20 cellular contexts compared by ENCODE assay signal in genomic region chr17:30091166-30091670, GRCh38. TPM values are rescaled to one million over a fixed set of nuclear protein-coding genes. Genes with fewer than 3 reads are reported as not detected.
DNase-seq lines count a peak whose midpoint lies in the region; ATAC-seq, FAIRE-seq and TF ChIP-seq lines count a peak whose summit lies in the region.
"Had no signal": no experiment of that assay in that cellular context is flagged by ENCODE, and none has a peak within 500 bp of the region (broad histone marks: within the 10 kb centered on the region; RNA-seq: fewer than 3 reads in every experiment).

No MANE protein-coding gene starts in this region.

- H3K9ac ChIP-seq in SK-N-SH (no peak overlapping the region; the same call in 1 of the 2 replicates), astrocyte (ENCODE audit: low read length) (peak overlapping the region; percentile 31)

- ATAC-seq in SK-N-SH treated with all-trans-retinoic acid at 6 μM for 48 hours: no peak
- ATAC-seq in thoracic aorta (ENCODE audit: insufficient number of reproducible peaks, low FRiP score, low read depth): no peak

- H3K4me3 ChIP-seq in SK-N-SH (ENCODE audit: low read depth in 2 of 2, low read length in 1 of 2): no peak overlapping the region; a peak in 1 of 4 replicates
- no peak overlapping the region for H3K4me3 ChIP-seq in astrocyte (ENCODE audit: insufficient read depth, low read depth, low read length)
- H3K4me3 ChIP-seq in mesodermal cell (ENCODE audit: extremely low read depth, insufficient read depth, low read length, poor library complexity, severe bottlenecking): no peak overlapping the region
- H3K4me3 ChIP-seq in thoracic aorta: no peak overlapping the region
- no peak overlapping the region for H3K4me3 ChIP-seq in Caco-2 (ENCODE audit: low read depth, low read length)
- H3K4me3 ChIP-seq: HAP-1 had no signal

- peaks cover 2% of the 10 kb centered on the region for H3K36me3 Mint-ChIP-seq in astrocyte (ENCODE audit: low read depth, unreplicated experiment)
- H3K36me3 Mint-ChIP-seq in activated CD4-positive, alpha-beta memory T cell treated with anti-CD3 and anti-CD28 coated beads, Interleukin-2, amount 10 ng/mL, durations not matched to agents 7 days and 5 days (ENCODE audit: low read depth): no peaks in the 10 kb centered on the region
- H3K36me3 Mint-ChIP-seq in Caco-2 (ENCODE audit: insufficient read depth, unreplicated experiment): no peaks in the 10 kb centered on the region
- H3K36me3 Mint-ChIP-seq: CD4-positive, alpha-beta memory T cell had no signal

- 95% methylated on average over 3 of the region's 3 CpGs for WGBS in SK-N-SH (ENCODE audit: low lambda C conversion rate)
- WGBS in mesodermal cell (ENCODE audit: insufficient coverage in 2 of 2), 2 experiments: 67 to 92% methylated on average over 1 to 2 of the region's 3 CpGs

- H3K79me2 ChIP-seq in SK-N-SH (ENCODE audit: insufficient read depth) (no peaks in the 10 kb centered on the region), astrocyte (ENCODE audit: insufficient read depth, low read length) (no peaks in the 10 kb centered on the region)

- CTCF ChIA-PET in SK-N-SH (lab: Yijun Ruan, JAX): interaction anchor here (0.8 to 3.6 kb wide), 6 partner anchors 13 to 519 kb away, joined by 3 to 42 read pairs (median 4); no protein-coding TSS in a partner anchor
- CTCF ChIA-PET in activated CD4-positive, alpha-beta memory T cell treated with anti-CD3 and anti-CD28 coated beads, Interleukin-2, amount 10 ng/mL, durations not matched to agents 7 days and 5 days (lab: Charles Lee): interaction anchor here (1.4 to 7.7 kb wide), 2 partner anchors 14 to 245 kb away, joined by 6 to 73 read pairs; no protein-coding TSS in a partner anchor
- CTCF ChIA-PET in Caco-2 (lab: Charles Lee): interaction anchor here (3.0 to 5.7 kb wide), 2 partner anchors 13 to 160 kb away, joined by 51 to 56 read pairs; partner anchors contain the start of gene SSH2

- no peaks in the 10 kb centered on the region for H3K27me3 Mint-ChIP-seq in astrocyte (ENCODE audit: low read depth, unreplicated experiment)
- peaks cover 57% of the 10 kb centered on the region for H3K27me3 Mint-ChIP-seq in activated CD4-positive, alpha-beta memory T cell treated with anti-CD3 and anti-CD28 coated beads, Interleukin-2, amount 10 ng/mL, durations not matched to agents 7 days and 5 days
- peaks cover 29% of the 10 kb centered on the region for H3K27me3 Mint-ChIP-seq in Caco-2 (ENCODE audit: insufficient read depth, unreplicated experiment)

- H3K9me3 Mint-ChIP-seq in astrocyte (ENCODE audit: unreplicated experiment) (peaks cover 3% of the 10 kb centered on the region), Caco-2 (ENCODE audit: unreplicated experiment) (no peaks in the 10 kb centered on the region)
- no peaks in the 10 kb centered on the region for H3K9me3 Mint-ChIP-seq in activated CD4-positive, alpha-beta memory T cell treated with anti-CD3 and anti-CD28 coated beads, Interleukin-2, amount 10 ng/mL, durations not matched to agents 7 days and 5 days

- no peaks in the 10 kb centered on the region for H3K36me3 ChIP-seq in SK-N-SH (replicated peaks in 1 of 2; ENCODE audit: control insufficient read depth in 1 of 2, insufficient read depth in 2 of 2, low read length in 1 of 2)
- no peaks in the 10 kb centered on the region for H3K36me3 ChIP-seq in astrocyte (ENCODE audit: insufficient read depth, low read length)
- H3K36me3 ChIP-seq in mesodermal cell (ENCODE audit: control insufficient read depth, insufficient read depth, low read length): no peaks in the 10 kb centered on the region
- no peaks in the 10 kb centered on the region for H3K36me3 ChIP-seq in thoracic aorta
- H3K36me3 ChIP-seq in Caco-2 (ENCODE audit: control insufficient read depth, insufficient read depth, low read length): no peaks in the 10 kb centered on the region
- H3K36me3 ChIP-seq: HAP-1 had no signal

- H3K27me3 ChIP-seq in SK-N-SH (ENCODE audit: insufficient read depth) (no peaks in the 10 kb centered on the region), astrocyte (ENCODE audit: insufficient read depth, low read length) (no peaks in the 10 kb centered on the region), thoracic aorta (replicated peaks; ENCODE audit: insufficient read depth) (no peaks in the 10 kb centered on the region), Caco-2 (replicated peaks; ENCODE audit: control insufficient read depth, insufficient read depth, low read length) (no peaks in the 10 kb centered on the region)

- no peaks in the 10 kb centered on the region for H3K9me2 ChIP-seq in SK-N-SH

- H3K4me2 ChIP-seq in SK-N-SH (peak overlapping the region; percentile 43; the same call in 1 of the 2 replicates), astrocyte (ENCODE audit: low read length) (peak overlapping the region; percentile 56)

- H3K4me3 Mint-ChIP-seq in astrocyte (ENCODE audit: unreplicated experiment): no peak overlapping the region
- H3K4me3 Mint-ChIP-seq in activated CD4-positive, alpha-beta memory T cell treated with anti-CD3 and anti-CD28 coated beads, Interleukin-2, amount 10 ng/mL, durations not matched to agents 7 days and 5 days: no peak overlapping the region
- no peak overlapping the region for H3K4me3 Mint-ChIP-seq in Caco-2 (ENCODE audit: unreplicated experiment)
- H3K4me3 Mint-ChIP-seq: CD4-positive, alpha-beta memory T cell had no signal

- H3K27ac Mint-ChIP-seq in astrocyte (ENCODE audit: unreplicated experiment) (peak overlapping the region; percentile 37), Caco-2 (ENCODE audit: unreplicated experiment) (no peak overlapping the region)
- no peak overlapping the region for H3K27ac Mint-ChIP-seq in activated CD4-positive, alpha-beta memory T cell treated with anti-CD3 and anti-CD28 coated beads, Interleukin-2, amount 10 ng/mL, durations not matched to agents 7 days and 5 days

- TF ChIP-seq RAD21 in SK-N-SH (IDR thresholded peaks at IDR 0.05; ENCODE audit: low read length): no peak

- H3K4me1 Mint-ChIP-seq in astrocyte (ENCODE audit: low read depth, unreplicated experiment) (peaks cover 21% of the 10 kb centered on the region), Caco-2 (ENCODE audit: low read depth, unreplicated experiment) (peaks cover 5% of the 10 kb centered on the region)
- peaks cover 7% of the 10 kb centered on the region for H3K4me1 Mint-ChIP-seq in activated CD4-positive, alpha-beta memory T cell treated with anti-CD3 and anti-CD28 coated beads, Interleukin-2, amount 10 ng/mL, durations not matched to agents 7 days and 5 days

- no TSS peak for BruUV-seq in Caco-2 (replicated peaks; lab: Mats Ljungman, UMichigan)

- H2AFZ ChIP-seq in SK-N-SH (ENCODE audit: low read depth) (peak overlapping the region; percentile 61; the same call in 1 of the 2 replicates), astrocyte (ENCODE audit: low read depth, low read length) (no peak overlapping the region)

- peaks cover 0 to 31% of the 10 kb centered on the region in 2 experiments; a peak in 2 of 4 replicates for H3K4me1 ChIP-seq in SK-N-SH (ENCODE audit: control insufficient read depth in 1 of 2, insufficient read depth in 2 of 2, low read depth in 1 of 2, low read length in 1 of 2)
- peaks cover 19% of the 10 kb centered on the region for H3K4me1 ChIP-seq in astrocyte (ENCODE audit: insufficient read depth, low read length)
- peaks cover 9% of the 10 kb centered on the region for H3K4me1 ChIP-seq in mesodermal cell (ENCODE audit: control insufficient read depth, insufficient read depth, low read length, poor library complexity, severe bottlenecking)
- peaks cover 2 to 32% of the 10 kb centered on the region in 2 donors for H3K4me1 ChIP-seq in thoracic aorta (ENCODE audit: control insufficient read depth in 1 of 2, low read depth in 2 of 2)
- no peaks in the 10 kb centered on the region; the same call in 1 of the 2 replicates for H3K4me1 ChIP-seq in Caco-2
- H3K4me1 ChIP-seq: HAP-1 had no signal

- DNase-seq in SK-N-SH (no peak), astrocyte (ENCODE audit: low read depth) (peak; percentile 5), thoracic aorta (ENCODE audit: low spot score) (no peak), NOMO-1 treated with dmso at 0.1 percent for 144 hours (lab: John Stamatoyannopoulos, UW; ENCODE audit: unreplicated experiment) (no peak), Caco-2 (no peak)
- DNase-seq in activated CD4-positive, alpha-beta memory T cell treated with anti-CD3 and anti-CD28 coated beads, Interleukin-2, amount 10 ng/mL, durations not matched to agents 7 days and 5 days: no peak
- DNase-seq: CD4-positive, alpha-beta memory T cell; KBM-7; NCI-H1048; NCI-H1694; NCI-H2107; NCI-H2227 treated with DMSO at 0.1 percent for 48 hours; NCI-H526; NK-92 treated with Interleukin-12 subunit alpha and Interleukin-12 subunit beta, amount 100 ng/mL, for 24 hours; OCI-M1; SHP77 treated with DMSO at 0.1 percent for 48 hours had no signal

- peak overlapping the region in 1 of 2 experiments; percentile 70; a peak in 3 of 4 replicates for H3K27ac ChIP-seq in SK-N-SH (ENCODE audit: low read depth in 2 of 2, low read length in 1 of 2)
- peak overlapping the region; percentile 55 for H3K27ac ChIP-seq in astrocyte (ENCODE audit: low read depth, low read length)
- peak overlapping the region; percentile 2 for H3K27ac ChIP-seq in mesodermal cell (ENCODE audit: low read depth, low read length, severe bottlenecking)
- peak overlapping the region; percentile 25 to 29 for H3K27ac ChIP-seq in thoracic aorta
- H3K27ac ChIP-seq: 22Rv1 had no signal

- intact Hi-C loops in Caco-2 (cut with micrococcal nuclease; ENCODE audit: unreplicated experiment): loop anchor here (10.0 kb wide), 2 partner anchors 226 to 456 kb away; no protein-coding TSS in a partner anchor

- H3F3A ChIP-seq in SK-N-SH (replicated peaks; ENCODE audit: insufficient read depth): peaks cover 25% of the 10 kb centered on the region

- POLR2A ChIA-PET in SK-N-SH (lab: Yijun Ruan, JAX) (no interaction called here), Caco-2 (lab: Charles Lee) (no interaction called here)
- POLR2A ChIA-PET in activated CD4-positive, alpha-beta memory T cell treated with anti-CD3 and anti-CD28 coated beads, Interleukin-2, amount 10 ng/mL, durations not matched to agents 7 days and 5 days (lab: Charles Lee): no interaction called here

- H4K20me1 ChIP-seq in SK-N-SH (ENCODE audit: insufficient read depth): no peaks in the 10 kb centered on the region
- H4K20me1 ChIP-seq in astrocyte (ENCODE audit: insufficient read depth, low read length): no peaks in the 10 kb centered on the region

- no peak for TF ChIP-seq EP300 in SK-N-SH (IDR thresholded peaks at IDR 0.05; ENCODE audit: borderline replicate concordance in 1 of 2, low read depth in 1 of 2, low read length in 1 of 2)

- no peak for TF ChIP-seq CTCF in SK-N-SH (IDR thresholded peaks at IDR 0.05)
- TF ChIP-seq CTCF in astrocyte (IDR thresholded peaks at IDR 0.05; ENCODE audit: insufficient read depth, low read depth, low read length): no peak
- TF ChIP-seq CTCF in thoracic aorta (IDR thresholded peaks at IDR 0.05): no peak
- no peak for TF ChIP-seq CTCF in Caco-2 (IDR thresholded peaks at IDR 0.05; ENCODE audit: insufficient read depth in 1 of 2, low read depth in 1 of 2, low read length in 1 of 2, severe bottlenecking in 1 of 2, unreplicated experiment in 1 of 2)

- H3K9me3 ChIP-seq in SK-N-SH (no peaks in the 10 kb centered on the region), astrocyte (ENCODE audit: insufficient read depth, low read depth, low read length) (no peaks in the 10 kb centered on the region), mesodermal cell (ENCODE audit: control insufficient read depth, low read length) (no peaks in the 10 kb centered on the region), thoracic aorta (no peaks in the 10 kb centered on the region), Caco-2 (no peaks in the 10 kb centered on the region)
- H3K9me3 ChIP-seq: HAP-1 had no signal

- FAIRE-seq in astrocyte (lab: Jason Lieb, UNC): peak; percentile 23

RNA-seq across cellular contexts. Expression of gene NSRP1, which starts 25.4 kb away (rescaled TPM):
- 9.6 and 10.8 TPM in 2 replicates for polyA plus RNA-seq in SK-N-SH (2012; rRNA removed)
- 12.3 and 18.5 TPM in 2 replicates for polyA plus RNA-seq in SK-N-SH (2012; cell fraction: cytosol; rRNA removed)
- polyA plus RNA-seq in SK-N-SH (2012; cell fraction: nucleus; rRNA removed): 7.2 and 13.1 TPM in 2 replicates
- total RNA-seq in astrocyte (17.0 and 17.7 TPM in 2 replicates), thoracic aorta (10 to 100 TPM; 32.9 to 58.3 TPM), Caco-2 (2022) (25.4 and 28.0 TPM in 2 replicates)
- polyA plus RNA-seq in mesodermal cell (2013, experiment 1 of 2): 16.8 TPM
- polyA plus RNA-seq in mesodermal cell (2013, experiment 2 of 2): 24.9 TPM
- 10 to 100 TPM; 21.6 to 22.7 TPM for total RNA-seq in activated CD4-positive, alpha-beta memory T cell treated with anti-CD3 and anti-CD28 coated beads, Interleukin-2, amount 10 ng/mL, durations not matched to agents 7 days and 5 days
